ENCODE assay signal across 15 cellular contexts in the genomic region with DNA sequence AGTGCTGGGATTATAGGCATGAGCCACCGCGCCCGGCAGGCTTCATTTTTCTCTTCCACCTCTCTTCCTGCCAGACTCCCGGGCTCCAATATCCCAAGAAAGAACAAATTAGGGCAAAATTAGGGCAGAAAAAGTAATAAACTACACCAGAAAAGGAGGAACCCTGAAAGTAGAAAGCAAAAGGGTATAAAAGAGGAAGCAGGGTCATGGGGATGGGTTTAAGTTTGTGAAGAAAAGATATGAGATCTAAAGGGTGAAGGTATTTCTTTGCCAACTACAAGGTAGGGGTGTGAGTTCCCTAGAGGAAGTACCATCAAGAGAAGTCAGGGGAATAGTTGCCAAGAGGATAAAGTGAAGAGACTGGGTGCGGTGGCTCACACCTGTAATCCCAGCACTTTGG. TPM values are rescaled to one million over a fixed set of nuclear protein-coding genes. Genes with fewer than 3 reads are reported as not detected.
A peak's percentile ranks its signal among the peaks of the same experiment; 100 is the strongest.
DNase-seq lines count a peak whose midpoint lies in the region; ATAC-seq, FAIRE-seq and TF ChIP-seq lines count a peak whose summit lies in the region.
"Had no signal": no experiment of that assay in that cellular context is flagged by ENCODE, and none has a peak within 500 bp of the region (broad histone marks: within the 10 kb centered on the region; RNA-seq: fewer than 3 reads in every experiment).

No MANE protein-coding gene starts in this region.

- no peak overlapping the region for H3K4me3 Mint-ChIP-seq in activated T-helper 17 cell treated with anti-CD3 and anti-CD28 coated beads, Interleukin-2, amount 50 U/mL, for 72 hours
- H3K4me3 Mint-ChIP-seq: activated CD8-positive, alpha-beta T cell treated with anti-CD3 and anti-CD28 coated beads for 36 hours; CD4-positive, alpha-beta T cell; nephron progenitor cell had no signal

- FAIRE-seq in GM12891 (lab: Jason Lieb, UNC) = no peak

- H3K27me3 Mint-ChIP-seq in activated T-helper 17 cell treated with anti-CD3 and anti-CD28 coated beads, Interleukin-2, amount 50 U/mL, for 72 hours = no peaks in the 10 kb centered on the region
- H3K27me3 Mint-ChIP-seq: activated CD8-positive, alpha-beta T cell treated with anti-CD3 and anti-CD28 coated beads for 36 hours; CD4-positive, alpha-beta T cell had no signal

- H3K27me3 ChIP-seq in neutrophil = no peaks in the 10 kb centered on the region
- H3K27me3 ChIP-seq: colonic mucosa, testis had no signal

- TF ChIP-seq CTCF in NB4 (IDR thresholded peaks at IDR 0.05; ENCODE audit: low read depth, low read length) (no peak), neutrophil (IDR thresholded peaks at IDR 0.05) (no peak)

- peak overlapping the region; percentile 81 for H3K27ac ChIP-seq in neutrophil
- H3K27ac ChIP-seq: colonic mucosa, testis had no signal

- DNase-seq in GM12891 (ENCODE audit: insufficient read length, low spot score) (no peak), NB4 (ENCODE audit: low read depth) (peak; percentile 27)
- no peak for DNase-seq in stimulated activated CD4-positive, alpha-beta T cell treated with anti-CD3 and anti-CD28 coated beads, Interleukin-12 subunit alpha, Interleukin-12 subunit beta, amount 100 ng/mL, for 4 hours
- DNase-seq: activated CD8-positive, alpha-beta T cell treated with anti-CD3 and anti-CD28 coated beads for 36 hours; activated effector memory CD4-positive, alpha-beta T cell treated with anti-CD3 and anti-CD28 coated beads, Interleukin-2, amount 50 U/mL, for 16 hours; CD4-positive, alpha-beta T cell; colonic mucosa; nephron progenitor cell; SHP77; testis had no signal

- H3K4me3 ChIP-seq in NB4 (ENCODE audit: low read depth, low read length) = no peak overlapping the region
- H3K4me3 ChIP-seq in neutrophil (ENCODE audit: low read depth in 1 of 2, low read length in 1 of 2) = no peak overlapping the region
- H3K4me3 ChIP-seq: colonic mucosa, testis had no signal

- no peak for ATAC-seq in activated T-helper 17 cell treated with anti-CD3 and anti-CD28 coated beads, Interleukin-2, amount 50 U/mL, for 72 hours (replicated peaks)
- ATAC-seq in HG03354 (IDR thresholded peaks at IDR 0.05; ENCODE audit: poor library complexity, severe bottlenecking, unreplicated experiment) (no peak), GM18907 (IDR thresholded peaks at IDR 0.05; ENCODE audit: unreplicated experiment) (no peak)
- ATAC-seq: activated CD8-positive, alpha-beta T cell treated with anti-CD3 and anti-CD28 coated beads for 36 hours had no signal

- H3K4me1 ChIP-seq in neutrophil (ENCODE audit: control insufficient read depth in 1 of 2, insufficient read depth in 1 of 2, low read depth in 1 of 2, low read length in 1 of 2) = peaks cover 53 to 66% of the 10 kb centered on the region in 2 experiments
- H3K4me1 ChIP-seq: colonic mucosa, testis had no signal

- no peaks in the 10 kb centered on the region for H3K9me3 ChIP-seq in neutrophil
- H3K9me3 ChIP-seq: colonic mucosa, testis had no signal

- peaks cover 5% of the 10 kb centered on the region for H3K36me3 ChIP-seq in neutrophil
- H3K36me3 ChIP-seq: colonic mucosa had no signal

- no peaks in the 10 kb centered on the region for H3K9me3 Mint-ChIP-seq in activated T-helper 17 cell treated with anti-CD3 and anti-CD28 coated beads, Interleukin-2, amount 50 U/mL, for 72 hours
- H3K9me3 Mint-ChIP-seq: activated CD8-positive, alpha-beta T cell treated with anti-CD3 and anti-CD28 coated beads for 36 hours; CD4-positive, alpha-beta T cell; nephron progenitor cell had no signal

- no peak for TF ChIP-seq POLR2A in GM12891 (IDR thresholded peaks at IDR 0.05; ENCODE audit: low read depth, low read length)
- TF ChIP-seq POLR2A in NB4 (IDR thresholded peaks at IDR 0.05; ENCODE audit: extremely low read depth, insufficient read length) = no peak

- H3K36me3 Mint-ChIP-seq in activated T-helper 17 cell treated with anti-CD3 and anti-CD28 coated beads, Interleukin-2, amount 50 U/mL, for 72 hours (ENCODE audit: low read depth) = peaks cover 76% of the 10 kb centered on the region

- peaks cover 18% of the 10 kb centered on the region for H3K4me1 Mint-ChIP-seq in activated T-helper 17 cell treated with anti-CD3 and anti-CD28 coated beads, Interleukin-2, amount 50 U/mL, for 72 hours
- H3K4me1 Mint-ChIP-seq: nephron progenitor cell had no signal

- H3K27ac Mint-ChIP-seq in activated T-helper 17 cell treated with anti-CD3 and anti-CD28 coated beads, Interleukin-2, amount 50 U/mL, for 72 hours = peak overlapping the region; percentile 51
- H3K27ac Mint-ChIP-seq: CD4-positive, alpha-beta T cell; nephron progenitor cell had no signal

TF ChIP-seq in GM12891, 5 proteins besides CTCF, POLR2A, EP300 and RAD21:
- TF ChIP-seq PAX5 (IDR thresholded peaks at IDR 0.05; ENCODE audit: insufficient read depth, low read length, severe bottlenecking) (no peak), SPI1 (IDR thresholded peaks at IDR 0.05; ENCODE audit: low read depth, low read length) (peak; percentile 69)

RNA-seq across cellular contexts. Expression of a gene that starts 9.9 kb away (rescaled TPM):
- 19.8 TPM for polyA plus RNA-seq in GM12891 (2012; ENCODE audit: low read depth, missing spikeins)
- 10 to 100 TPM; 55.9 to 70.1 TPM for total RNA-seq in activated T-helper 17 cell treated with anti-CD3 and anti-CD28 coated beads, Interleukin-2, amount 50 U/mL, for 72 hours
- total RNA-seq: epithelial cell of proximal tubule had no signal

RNA-seq across cellular contexts. Expression of a gene that starts 25.7 kb away (rescaled TPM):
- polyA plus RNA-seq in GM12891 (2012; ENCODE audit: low read depth, missing spikeins) = 0.42 TPM
- total RNA-seq in activated T-helper 17 cell treated with anti-CD3 and anti-CD28 coated beads, Interleukin-2, amount 50 U/mL, for 72 hours = 1 to 10 TPM in 1 of 2 donors, under 1 TPM in 1; 0.99 to 4.4 TPM

RNA-seq across cellular contexts. Expression of a gene that starts 43.0 kb away (rescaled TPM):
- 19.3 TPM for polyA plus RNA-seq in GM12891 (2012; ENCODE audit: low read depth, missing spikeins)
- total RNA-seq in activated T-helper 17 cell treated with anti-CD3 and anti-CD28 coated beads, Interleukin-2, amount 50 U/mL, for 72 hours = 10 to 100 TPM; 46.5 to 61.7 TPM

RNA-seq across cellular contexts. Expression of a gene that starts 43.5 kb away (rescaled TPM):
- polyA plus RNA-seq in GM12891 (2012; ENCODE audit: low read depth, missing spikeins) = 5.7 TPM
- total RNA-seq in activated T-helper 17 cell treated with anti-CD3 and anti-CD28 coated beads, Interleukin-2, amount 50 U/mL, for 72 hours = 10 to 100 TPM; 16.1 to 21.4 TPM

RNA-seq across cellular contexts. Expression of a gene that starts 49.4 kb away (rescaled TPM):
- 7.6 TPM for polyA plus RNA-seq in GM12891 (2012; ENCODE audit: low read depth, missing spikeins)
- 10 to 100 TPM; 22.2 to 47.4 TPM for total RNA-seq in activated T-helper 17 cell treated with anti-CD3 and anti-CD28 coated beads, Interleukin-2, amount 50 U/mL, for 72 hours
